ENCODE assay signal across 16 cellular contexts in genomic region chr13:23867027-23867491, GRCh38. TPM values are rescaled to one million over a fixed set of nuclear protein-coding genes. Genes with fewer than 3 reads are reported as not detected.
DNase-seq lines count a peak whose midpoint lies in the region; FAIRE-seq and TF ChIP-seq lines count a peak whose summit lies in the region.
"Had no signal": no experiment of that assay in that cellular context is flagged by ENCODE, and none has a peak within 500 bp of the region (broad histone marks: within the 10 kb centered on the region; RNA-seq: fewer than 3 reads in every experiment).

No MANE protein-coding gene starts in this region.

- no peak for FAIRE-seq in bronchial epithelial cell (lab: Jason Lieb, UNC)

- POLR2A ChIA-PET in GM10248 (lab: Yijun Ruan, JAX) = no interaction called here

- peak overlapping the region; percentile 30; the same call in 1 of the 2 replicates for H3K27ac ChIP-seq in ACC112 (ENCODE audit: low read depth, low read length)
- H3K27ac ChIP-seq: HL-60 had no signal

- H3K4me3 ChIP-seq in ACC112 (ENCODE audit: low read depth, low read length) = no peak overlapping the region
- no peak overlapping the region for H3K4me3 ChIP-seq in bronchial epithelial cell (ENCODE audit: low read depth, low read length)

- H3K4me1 ChIP-seq in ACC112 (ENCODE audit: control insufficient read depth, insufficient read depth, low read length, unreplicated experiment) = peaks cover 36% of the 10 kb centered on the region
- H3K4me1 ChIP-seq: BE2C had no signal

- no peak overlapping the region for H3K27ac Mint-ChIP-seq in HFFc6
- H3K27ac Mint-ChIP-seq: activated T-cell treated with anti-CD3 and anti-CD28 coated beads, Interleukin-2, amount 50 U/mL, for 24 hours had no signal

- CTCF ChIA-PET in GM10248 (lab: Yijun Ruan, JAX) = no interaction called here

- DNase-seq in HFFc6 = peak; percentile 45
- DNase-seq in bronchial epithelial cell (ENCODE audit: low read depth) = peak; percentile 63
- DNase-seq in kidney glomerular epithelial cell (lab: John Stamatoyannopoulos, UW) = peak; percentile 1
- DNase-seq in GM19240 (ENCODE audit: insufficient read length, low spot score) = no peak
- no peak for DNase-seq in stimulated activated CD4-positive, alpha-beta T cell treated with anti-CD3 and anti-CD28 coated beads, Interleukin-1b, Interleukin-23, amount 100 ng/mL, for 48 hours
- DNase-seq in GM10248 (ENCODE audit: extremely low spot score) = no peak
- no peak for DNase-seq in NCI-H1436 (lab: John Stamatoyannopoulos, UW)
- DNase-seq: activated CD4-positive, alpha-beta T cell treated with anti-CD3 and anti-CD28 coated beads for 1 hour; activated T-cell treated with anti-CD3 and anti-CD28 coated beads, Interleukin-2, amount 50 U/mL, for 24 hours; BE2C; DND-41; midbrain; SW 1271 had no signal

- H3K79me2 ChIP-seq in ACC112 (ENCODE audit: control insufficient read depth, insufficient read depth, low read length, unreplicated experiment) = no peaks in the 10 kb centered on the region

- H3K27me3 ChIP-seq in ACC112 (ENCODE audit: insufficient read depth, low read length) (no peaks in the 10 kb centered on the region), bronchial epithelial cell (ENCODE audit: control insufficient read depth, insufficient read depth, low read length) (no peaks in the 10 kb centered on the region)
- H3K27me3 ChIP-seq: BE2C had no signal

- H3K4me3 Mint-ChIP-seq in HFFc6 = no peak overlapping the region
- H3K4me3 Mint-ChIP-seq: activated T-cell treated with anti-CD3 and anti-CD28 coated beads, Interleukin-2, amount 50 U/mL, for 24 hours had no signal

- H3K36me3 ChIP-seq in ACC112 (ENCODE audit: insufficient read depth, low read length) (no peaks in the 10 kb centered on the region), bronchial epithelial cell (ENCODE audit: control insufficient read depth, insufficient read depth, low read length) (no peaks in the 10 kb centered on the region)
- H3K36me3 ChIP-seq: BE2C had no signal

- TF ChIP-seq CTCF in HFFc6 (IDR thresholded peaks at IDR 0.05) = no peak
- no peak for TF ChIP-seq CTCF in bronchial epithelial cell (IDR thresholded peaks at IDR 0.05; ENCODE audit: insufficient read depth, low read length, severe bottlenecking)
- no peak for TF ChIP-seq CTCF in GM10248 (IDR thresholded peaks at IDR 0.05; ENCODE audit: control extremely low read depth, extremely low read depth, low read depth, missing control alignments)

- no peak overlapping the region for H2AFZ ChIP-seq in ACC112 (ENCODE audit: low read length, unreplicated experiment)

- peaks cover 9% of the 10 kb centered on the region; the same call in 1 of the 2 replicates for H3K4me1 Mint-ChIP-seq in HFFc6 (ENCODE audit: low read depth)

- H3K9me3 Mint-ChIP-seq in HFFc6 = no peaks in the 10 kb centered on the region
- H3K9me3 Mint-ChIP-seq: activated T-cell treated with anti-CD3 and anti-CD28 coated beads, Interleukin-2, amount 50 U/mL, for 24 hours had no signal

- no peaks in the 10 kb centered on the region for H3K36me3 Mint-ChIP-seq in HFFc6 (ENCODE audit: low read depth)

- H3K27me3 Mint-ChIP-seq in HFFc6 (ENCODE audit: insufficient read depth) = no peaks in the 10 kb centered on the region
- H3K27me3 Mint-ChIP-seq: activated T-cell treated with anti-CD3 and anti-CD28 coated beads, Interleukin-2, amount 50 U/mL, for 24 hours had no signal

RNA-seq across cellular contexts. Expression of gene MIPEP, which starts 22.1 kb away (rescaled TPM):
- 10 to 100 TPM; 11.3 to 15.6 (median 13.1) TPM for total RNA-seq in HFFc6 (2021; fragmentation: NEBNext Ultra II Directional; extraction: Animal tissue kit (Norgen Biotek cat#: 25700))
- total RNA-seq in bronchial epithelial cell = 19.2 and 24.2 TPM in 2 replicates

RNA-seq across cellular contexts. Expression of gene C1QTNF9B, which starts 30.2 kb away (rescaled TPM):
- total RNA-seq in HFFc6 (2021; fragmentation: NEBNext Ultra II Directional; extraction: Animal tissue kit (Norgen Biotek cat#: 25700)) = under 1 TPM in 2 of 6 experiments, not detected in 4; 0.25 to 0.27 TPM
- total RNA-seq in bronchial epithelial cell = not detected in 2 replicates
- total RNA-seq: posterior vena cava had no signal

Comparison
In these comparisons a context has a peak if more than half of its experiments do, and no peak if none do; other contexts are left out.
1. DNase-seq: peak in HFFc6 (single experiment), bronchial epithelial cell (single experiment) and kidney glomerular epithelial cell (single experiment); none in GM19240 (single experiment), stimulated activated CD4-positive, alpha-beta T cell treated with anti-CD3 and anti-CD28 coated beads, Interleukin-1b, Interleukin-23, amount 100 ng/mL, for 48 hours (single experiment), GM10248 (single experiment) and NCI-H1436 (single experiment).